In the genomic region with DNA sequence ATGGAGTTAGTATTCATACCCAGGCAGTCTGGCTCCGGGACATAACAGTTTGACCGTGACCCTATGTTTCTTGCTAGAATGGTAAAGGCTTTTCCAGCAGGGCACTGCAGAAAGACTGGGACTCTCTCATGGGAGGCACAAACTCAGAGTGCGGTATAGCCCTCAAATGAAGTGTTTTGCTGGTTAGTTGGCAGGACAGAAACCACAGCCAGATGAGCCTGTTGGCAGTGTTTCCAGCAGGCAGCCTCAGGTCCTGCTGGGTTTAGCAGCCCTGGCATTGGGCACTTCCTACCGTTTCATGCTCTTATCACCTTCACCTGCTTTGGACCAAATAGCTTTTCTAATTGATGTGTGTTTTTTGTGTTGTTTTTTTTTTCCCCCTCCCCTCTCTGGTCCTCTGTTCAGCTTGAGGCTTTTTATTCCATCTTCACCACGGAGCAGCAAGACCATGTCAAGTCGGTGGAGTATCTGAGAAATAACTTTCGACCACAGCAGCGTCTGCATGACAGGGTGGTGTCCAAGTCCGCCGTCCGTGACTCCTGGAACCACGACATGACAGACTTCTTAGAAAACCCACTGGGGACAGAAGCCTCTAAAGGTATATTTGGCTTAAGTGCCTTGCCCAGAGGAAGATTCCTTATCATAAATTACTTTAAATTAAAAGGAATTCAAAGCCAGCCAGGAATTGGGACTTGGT, we compare ENCODE assay signal across 25 cellular contexts.
A peak's percentile ranks its signal among the peaks of the same experiment; 100 is the strongest.
DNase-seq lines count a peak whose midpoint lies in the region; ATAC-seq, FAIRE-seq and TF ChIP-seq lines count a peak whose summit lies in the region.
"Had no signal": no experiment of that assay in that cellular context is flagged by ENCODE, and none has a peak within 500 bp of the region (broad histone marks: within the 10 kb centered on the region; RNA-seq: fewer than 3 reads in every experiment).

No MANE protein-coding gene starts in this region.

- DNase-seq in AG20443 (ENCODE audit: low spot score) = peak; percentile 40
- DNase-seq in H54 (ENCODE audit: insufficient read length, low spot score) = peak; percentile 17
- no peak for DNase-seq in bronchial epithelial cell (ENCODE audit: low read depth)
- peak; percentile 46 for DNase-seq in kidney
- DNase-seq in kidney tubule cell (ENCODE audit: low spot score) = no peak
- no peak for DNase-seq in cortex of kidney (lab: John Stamatoyannopoulos, UW)
- DNase-seq: activated effector memory CD4-positive, alpha-beta T cell treated with Interleukin-2 at 50 U/mL for 16 hours; activated naive CD8-positive, alpha-beta T cell treated with anti-CD3 and anti-CD28 coated beads, Interleukin-2, amount 50 U/mL, for 24 hours; AML-193; Caco-2; hippocampal formation; naive thymus-derived CD4-positive, alpha-beta T cell; NCI-H226; ovary; sigmoid colon; stimulated activated naive CD4-positive, alpha-beta T cell; SW 1271; thyroid gland had no signal

- TF ChIP-seq CTCF in bronchial epithelial cell (IDR thresholded peaks at IDR 0.05; ENCODE audit: insufficient read depth, low read length, severe bottlenecking) = no peak
- TF ChIP-seq CTCF in kidney (IDR thresholded peaks at IDR 0.05; ENCODE audit: borderline replicate concordance, extremely low read depth, insufficient read depth) = no peak

- FAIRE-seq in H54 (lab: Jason Lieb, UNC) = peak; percentile 88
- peak; percentile 40 for FAIRE-seq in bronchial epithelial cell (lab: Jason Lieb, UNC)
- no peak for FAIRE-seq in kidney (lab: Jason Lieb, UNC)
- FAIRE-seq: G401.6, GM19239, islet of Langerhans had no signal

- no peaks in the 10 kb centered on the region for H3K27me3 ChIP-seq in bronchial epithelial cell (ENCODE audit: control insufficient read depth, insufficient read depth, low read length)
- H3K27me3 ChIP-seq: breast epithelium, ovary, sigmoid colon, thyroid gland had no signal

- no peak overlapping the region for H3K27ac ChIP-seq in kidney (ENCODE audit: low read depth in 2 of 2, low read length in 2 of 2)
- H3K27ac ChIP-seq: breast epithelium, ovary, thyroid gland had no signal

- H3K4me1 ChIP-seq in kidney (ENCODE audit: control insufficient read depth in 1 of 2, insufficient read depth in 1 of 2, low read depth in 1 of 2, low read length in 2 of 2) = no peaks in the 10 kb centered on the region
- H3K4me1 ChIP-seq: breast epithelium, Caco-2 had no signal

- ATAC-seq in HG02970 (IDR thresholded peaks at IDR 0.05; ENCODE audit: low FRiP score, unreplicated experiment) (no peak), GM19463 (IDR thresholded peaks at IDR 0.05; ENCODE audit: unreplicated experiment) (no peak)
- ATAC-seq: activated naive CD8-positive, alpha-beta T cell treated with anti-CD3 and anti-CD28 coated beads, Interleukin-2, amount 50 U/mL, for 24 hours; HCT116; naive thymus-derived CD4-positive, alpha-beta T cell had no signal

- H3K9ac ChIP-seq in kidney (ENCODE audit: low read length in 2 of 2) = no peak overlapping the region

- H3K36me3 ChIP-seq in bronchial epithelial cell (ENCODE audit: control insufficient read depth, insufficient read depth, low read length) = no peaks in the 10 kb centered on the region
- no peaks in the 10 kb centered on the region for H3K36me3 ChIP-seq in kidney (ENCODE audit: control insufficient read depth in 1 of 2, insufficient read depth in 2 of 2, low read length in 2 of 2)
- H3K36me3 ChIP-seq: breast epithelium, ovary, sigmoid colon, thyroid gland had no signal

- intact Hi-C loops in kidney (cut with DNase I) = no loop called here

- no peak for TF ChIP-seq POLR2A in H54 (IDR thresholded peaks at IDR 0.05; ENCODE audit: low read depth, low read length)

- H3K4me3 ChIP-seq in bronchial epithelial cell (ENCODE audit: low read depth, low read length) (no peak overlapping the region), kidney (ENCODE audit: low read length in 2 of 2) (no peak overlapping the region)
- H3K4me3 ChIP-seq: breast epithelium, ovary, sigmoid colon, thyroid gland had no signal

- H3K9me3 ChIP-seq in kidney (ENCODE audit: control insufficient read depth in 1 of 2, low read length in 2 of 2) = peaks cover 0 to 4% of the 10 kb centered on the region in 2 donors
- H3K9me3 ChIP-seq: breast epithelium, Caco-2, ovary, thyroid gland had no signal

Comparison
In these comparisons a context has a peak if more than half of its experiments do, and no peak if none do; other contexts are left out.
1. DNase-seq: peak in AG20443 (single experiment), H54 (single experiment) and kidney (single experiment); none in bronchial epithelial cell (single experiment), kidney tubule cell (single experiment) and cortex of kidney (single experiment).